10 cellular contexts compared by ENCODE assay signal in the genomic region with DNA sequence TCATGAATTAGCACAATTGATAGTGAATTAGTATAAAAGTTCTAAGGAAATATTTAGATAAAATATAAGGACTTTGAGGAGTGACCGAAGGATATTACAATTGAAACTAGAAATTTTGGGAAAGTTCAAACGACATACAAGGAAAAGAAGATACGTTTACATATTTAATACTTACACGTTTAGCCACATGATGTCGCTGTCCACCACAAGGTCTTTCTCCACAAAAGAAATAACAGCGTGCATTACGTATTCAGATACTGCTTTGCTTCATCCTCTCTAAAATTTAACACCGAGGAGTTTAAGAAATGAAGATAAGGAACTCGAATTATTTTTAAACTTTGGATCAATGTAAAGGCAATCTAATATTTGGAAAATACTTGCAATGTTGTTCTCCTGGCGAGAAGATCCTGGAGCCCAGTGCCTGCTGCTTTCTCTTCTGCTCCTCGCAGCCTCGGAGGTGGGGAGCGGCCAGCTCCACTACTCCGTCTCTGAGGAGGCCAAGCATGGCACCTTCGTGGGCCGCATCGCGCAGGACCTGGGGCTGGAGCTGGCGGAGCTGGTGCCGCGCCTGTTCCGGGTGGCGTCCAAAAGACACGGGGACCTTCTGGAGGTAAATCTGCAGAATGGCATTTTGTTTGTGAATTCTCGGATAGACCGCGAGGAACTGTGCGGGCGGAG. TPM values are rescaled to one million over a fixed set of nuclear protein-coding genes. Genes with fewer than 3 reads are reported as not detected.
DNase-seq lines count a peak whose midpoint lies in the region; TF ChIP-seq lines count a peak whose summit lies in the region.
"Had no signal": no experiment of that assay in that cellular context is flagged by ENCODE, and none has a peak within 500 bp of the region (broad histone marks: within the 10 kb centered on the region; RNA-seq: fewer than 3 reads in every experiment).

A gene (plus strand): TSS at position 242 of the 678 bp plus-strand sequence.

- no peaks in the 10 kb centered on the region for H3K4me1 Mint-ChIP-seq in immature natural killer cell

- H3K4me3 ChIP-seq in fibroblast of mammary gland (ENCODE audit: control insufficient read depth, low read depth, low read length) (no peak within 1 kb of the TSS), retinal pigment epithelial cell (ENCODE audit: low read length) (no peak within 1 kb of the TSS)

- H3K4me3 Mint-ChIP-seq in immature natural killer cell = no peak within 1 kb of the TSS

- H3K36me3 Mint-ChIP-seq in immature natural killer cell = peaks cover 0 to 8% (median 4%) of the 10 kb centered on the region in 3 donors

- DNase-seq in RKO (ENCODE audit: low spot score) (peak; percentile 47), fibroblast of mammary gland (ENCODE audit: low read depth) (peak; percentile 34), retinal pigment epithelial cell (ENCODE audit: low read depth) (no peak), NCI-H1930 (lab: John Stamatoyannopoulos, UW) (no peak), ecto neural progenitor cell (ENCODE audit: low spot score) (no peak), immature natural killer cell (no peak), NCI-H1092 (lab: John Stamatoyannopoulos, UW) (no peak)
- DNase-seq: activated T-cell treated with anti-CD3 and anti-CD28 coated beads, Interleukin-2, amount 50 U/mL, for 72 hours; stomach had no signal

- peaks cover 10 to 47% (median 29%) of the 10 kb centered on the region in 6 donors for H3K9me3 Mint-ChIP-seq in immature natural killer cell

- no peak within 1 kb of the TSS for H3K27ac Mint-ChIP-seq in immature natural killer cell
- H3K27ac Mint-ChIP-seq: activated T-cell treated with anti-CD3 and anti-CD28 coated beads, Interleukin-2, amount 50 U/mL, for 72 hours had no signal

- TF ChIP-seq CTCF in GM12873 (IDR thresholded peaks at IDR 0.05; ENCODE audit: insufficient read depth, low read depth, low read length, missing control alignments) (peak; percentile 14), fibroblast of mammary gland (conservative IDR thresholded peaks at IDR 0.05; ENCODE audit: control insufficient read depth, insufficient read depth, low read depth, low read length) (peak; percentile 28), retinal pigment epithelial cell (conservative IDR thresholded peaks at IDR 0.05; ENCODE audit: low read depth, low read length) (peak; percentile 11)

- H3K27me3 Mint-ChIP-seq in immature natural killer cell (ENCODE audit: low read depth in 3 of 3) = peaks cover 6 to 22% (median 16%) of the 10 kb centered on the region in 3 donors

RNA-seq across cellular contexts. Expression of the gene that starts here (rescaled TPM):
- polyA plus RNA-seq in immature natural killer cell = not detected

Comparison
In these comparisons a context has a peak if more than half of its experiments do, and no peak if none do; other contexts are left out.
1. DNase-seq: peak in RKO (single experiment) and fibroblast of mammary gland (single experiment); none in retinal pigment epithelial cell (single experiment), NCI-H1930 (0 of 2), ecto neural progenitor cell (single experiment), immature natural killer cell (0 of 3) and NCI-H1092 (single experiment).
2. Peak in every context shown above with its lines, with median percentiles within 50 percentile points of each other: CTCF ChIP-seq.